ENCODE assay signal across 16 cellular contexts in the genomic region with DNA sequence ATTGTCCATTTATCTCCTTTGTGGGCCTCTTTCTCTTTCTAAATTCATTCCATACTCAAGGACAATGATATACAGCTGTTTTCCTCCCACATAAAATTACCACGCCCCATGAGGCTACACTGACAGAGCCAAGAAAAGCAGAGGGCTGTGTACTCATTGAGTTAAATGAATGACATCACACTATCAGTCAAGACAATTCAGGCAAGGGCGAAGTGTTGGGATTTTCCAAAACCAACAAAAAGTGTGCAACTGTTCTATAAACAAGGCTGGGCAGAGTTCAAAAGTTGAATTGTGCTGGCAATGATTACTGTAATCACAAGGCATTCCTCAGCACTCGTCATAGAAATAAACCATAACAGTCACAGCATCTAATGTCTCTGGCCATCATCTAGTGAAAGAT.
A peak's percentile ranks its signal among the peaks of the same experiment; 100 is the strongest.
DNase-seq lines count a peak whose midpoint lies in the region; ATAC-seq, FAIRE-seq and TF ChIP-seq lines count a peak whose summit lies in the region.
"Had no signal": no experiment of that assay in that cellular context is flagged by ENCODE, and none has a peak within 500 bp of the region (broad histone marks: within the 10 kb centered on the region; RNA-seq: fewer than 3 reads in every experiment).

No MANE protein-coding gene starts in this region.

- H3K27ac ChIP-seq in astrocyte (ENCODE audit: low read depth, low read length) (peak overlapping the region; percentile 58), dorsolateral prefrontal cortex (no peak overlapping the region)

- H3K27me3 ChIP-seq in astrocyte (ENCODE audit: insufficient read depth, low read length) (no peaks in the 10 kb centered on the region), dorsolateral prefrontal cortex (peaks cover 0 to 74% (median 15%) of the 10 kb centered on the region in 45 donors)
- H3K27me3 ChIP-seq: tibial artery had no signal

- DNase-seq in A172 (ENCODE audit: low spot score) (peak; percentile 54), astrocyte (ENCODE audit: low read depth) (peak; percentile 18), fibroblast of pulmonary artery (ENCODE audit: low read depth) (peak; percentile 80), mucosa of descending colon (peak in 1 of 3 donors; percentile 56), dorsolateral prefrontal cortex (no peak), globus pallidus (ENCODE audit: low spot score) (no peak), NCI-H748 (lab: John Stamatoyannopoulos, UW; ENCODE audit: unreplicated experiment) (no peak)
- no peak for DNase-seq in activated T-cell treated with anti-CD3 and anti-CD28 coated beads, Interleukin-2, amount 50 U/mL, for 48 hours
- DNase-seq: activated CD8-positive, alpha-beta memory T cell treated with anti-CD3 and anti-CD28 coated beads, Interleukin-2, amount 10 ng/mL, durations not matched to agents 7 days and 5 days; activated naive CD4-positive, alpha-beta T cell treated with anti-CD3 and anti-CD28 coated beads for 36 hours; Caco-2; kidney; NCI-H2171 had no signal

- H3K9me3 ChIP-seq in astrocyte (ENCODE audit: insufficient read depth, low read depth, low read length) (no peaks in the 10 kb centered on the region), mucosa of descending colon (no peaks in the 10 kb centered on the region)
- H3K9me3 ChIP-seq: Caco-2, tibial artery had no signal

- H3K4me3 ChIP-seq in astrocyte (ENCODE audit: insufficient read depth, low read depth, low read length) (no peak overlapping the region), fibroblast of pulmonary artery (replicated peaks; ENCODE audit: low read depth, low read length) (no peak overlapping the region), mucosa of descending colon (no peak overlapping the region), dorsolateral prefrontal cortex (no peak overlapping the region)
- H3K4me3 ChIP-seq: tibial artery had no signal

- no peaks in the 10 kb centered on the region for H3K27me3 Mint-ChIP-seq in astrocyte (ENCODE audit: low read depth, unreplicated experiment)
- H3K27me3 Mint-ChIP-seq: activated CD8-positive, alpha-beta memory T cell treated with anti-CD3 and anti-CD28 coated beads, Interleukin-2, amount 10 ng/mL, durations not matched to agents 7 days and 5 days had no signal

- FAIRE-seq in astrocyte (lab: Jason Lieb, UNC), result no peak
- FAIRE-seq: kidney had no signal

- intact Hi-C loops in mucosa of descending colon (cut with DNase I, micrococcal nuclease) (no loop called here), dorsolateral prefrontal cortex (cut with DNase I) (no loop called here)

- H3K36me3 ChIP-seq in astrocyte (ENCODE audit: insufficient read depth, low read length) (no peaks in the 10 kb centered on the region), mucosa of descending colon (ENCODE audit: low read depth) (no peaks in the 10 kb centered on the region)
- H3K36me3 ChIP-seq: tibial artery had no signal

- H3K27ac Mint-ChIP-seq in astrocyte (ENCODE audit: unreplicated experiment), result no peak overlapping the region
- H3K27ac Mint-ChIP-seq: activated CD8-positive, alpha-beta memory T cell treated with anti-CD3 and anti-CD28 coated beads, Interleukin-2, amount 10 ng/mL, durations not matched to agents 7 days and 5 days; activated naive CD4-positive, alpha-beta T cell treated with anti-CD3 and anti-CD28 coated beads for 36 hours; WTC11 had no signal

- no peak overlapping the region for H3K9ac ChIP-seq in astrocyte (ENCODE audit: low read length)

- ATAC-seq in mucosa of descending colon, result peak; percentile 90
- ATAC-seq: activated CD8-positive, alpha-beta memory T cell treated with anti-CD3 and anti-CD28 coated beads, Interleukin-2, amount 10 ng/mL, durations not matched to agents 7 days and 5 days; WTC11 had no signal

- no peaks in the 10 kb centered on the region for H3K79me2 ChIP-seq in astrocyte (ENCODE audit: insufficient read depth, low read length)

- H3K36me3 Mint-ChIP-seq in astrocyte (ENCODE audit: low read depth, unreplicated experiment), result no peaks in the 10 kb centered on the region
- H3K36me3 Mint-ChIP-seq: activated CD8-positive, alpha-beta memory T cell treated with anti-CD3 and anti-CD28 coated beads, Interleukin-2, amount 10 ng/mL, durations not matched to agents 7 days and 5 days; WTC11 had no signal

- H3K9me3 Mint-ChIP-seq in astrocyte (ENCODE audit: unreplicated experiment), result no peaks in the 10 kb centered on the region
- H3K9me3 Mint-ChIP-seq: activated naive CD4-positive, alpha-beta T cell treated with anti-CD3 and anti-CD28 coated beads for 36 hours; WTC11 had no signal

- peaks cover 3% of the 10 kb centered on the region for H3K4me1 Mint-ChIP-seq in astrocyte (ENCODE audit: low read depth, unreplicated experiment)
- H3K4me1 Mint-ChIP-seq: activated CD8-positive, alpha-beta memory T cell treated with anti-CD3 and anti-CD28 coated beads, Interleukin-2, amount 10 ng/mL, durations not matched to agents 7 days and 5 days; neural crest cell; WTC11 had no signal

- no peak overlapping the region for H2AFZ ChIP-seq in astrocyte (ENCODE audit: low read depth, low read length)

- no peak overlapping the region for H3K4me2 ChIP-seq in astrocyte (ENCODE audit: low read length)

- no peaks in the 10 kb centered on the region for H3K4me1 ChIP-seq in astrocyte (ENCODE audit: insufficient read depth, low read length)
- H3K4me1 ChIP-seq in mucosa of descending colon (ENCODE audit: low read depth), result no peaks in the 10 kb centered on the region
- H3K4me1 ChIP-seq: Caco-2 had no signal

- H4K20me1 ChIP-seq in astrocyte (ENCODE audit: insufficient read depth, low read length), result no peaks in the 10 kb centered on the region

- no peak for TF ChIP-seq CTCF in astrocyte (IDR thresholded peaks at IDR 0.05; ENCODE audit: insufficient read depth, low read depth, low read length)
- TF ChIP-seq CTCF in fibroblast of pulmonary artery (IDR thresholded peaks at IDR 0.05; ENCODE audit: low read length, missing control alignments), result no peak
- TF ChIP-seq CTCF in mucosa of descending colon (IDR thresholded peaks at IDR 0.05), result no peak
- TF ChIP-seq CTCF in dorsolateral prefrontal cortex (IDR thresholded peaks at IDR 0.05 in 54 of 56, conservative IDR thresholded peaks at IDR 0.05 in 2 of 56; ENCODE audit: low read depth in 1 of 56, partially characterized antibody in 56 of 56), result no peak

- no peak overlapping the region for H3K4me3 Mint-ChIP-seq in astrocyte (ENCODE audit: unreplicated experiment)
- H3K4me3 Mint-ChIP-seq: activated CD8-positive, alpha-beta memory T cell treated with anti-CD3 and anti-CD28 coated beads, Interleukin-2, amount 10 ng/mL, durations not matched to agents 7 days and 5 days; activated naive CD4-positive, alpha-beta T cell treated with anti-CD3 and anti-CD28 coated beads for 36 hours; neural crest cell; WTC11 had no signal

Comparison
In these comparisons a context has a peak if more than half of its experiments do, and no peak if none do; other contexts are left out.
1. DNase-seq: peak in A172 (single experiment), astrocyte (single experiment) and fibroblast of pulmonary artery (single experiment); none in dorsolateral prefrontal cortex (0 of 10), activated T-cell treated with anti-CD3 and anti-CD28 coated beads, Interleukin-2, amount 50 U/mL, for 48 hours (0 of 2), globus pallidus (single experiment) and NCI-H748 (single experiment).